In genomic region chr17:530851-531250, GRCh38 we compare ENCODE assay signal across 30 cellular contexts.
"Had no signal": no experiment of that assay in that cellular context is flagged by ENCODE, and none has a peak within 500 bp of the region (broad histone marks: within the 10 kb centered on the region; RNA-seq: fewer than 3 reads in every experiment).

No MANE protein-coding gene starts in this region.

- H3K27ac Mint-ChIP-seq: activated CD4-positive, alpha-beta memory T cell treated with anti-CD3 and anti-CD28 coated beads, Interleukin-2, amount 10 ng/mL, durations not matched to agents 7 days and 5 days; activated CD4-positive, alpha-beta T cell treated with anti-CD3 and anti-CD28 coated beads, Interleukin-2, amount 10 ng/mL, durations not matched to agents 7 days and 5 days; activated naive CD4-positive, alpha-beta T cell treated with anti-CD3 and anti-CD28 coated beads, Interleukin-2, amount 50 U/mL, for 24 hours; activated naive CD8-positive, alpha-beta T cell treated with anti-CD3 and anti-CD28 coated beads, Interleukin-2, amount 50 U/mL, for 24 hours; activated T-cell treated with anti-CD3 and anti-CD28 coated beads, Interleukin-2, amount 50 U/mL, for 24 hours; naive thymus-derived CD4-positive, alpha-beta T cell; T-helper 17 cell had no signal

- H3K27ac ChIP-seq: epithelial cell of prostate, esophagus squamous epithelium, right lobe of liver, skin epidermis, testis, WERI-Rb-1 had no signal

- H3K9me3 ChIP-seq: esophagus squamous epithelium, right lobe of liver, testis had no signal

- H3K27me3 ChIP-seq: esophagus squamous epithelium, right lobe of liver, testis had no signal

- H3K4me3 ChIP-seq: esophagus squamous epithelium, right lobe of liver, skin epidermis, testis had no signal

- DNase-seq: activated CD4-positive, alpha-beta memory T cell treated with anti-CD3 and anti-CD28 coated beads, Interleukin-2, amount 10 ng/mL, durations not matched to agents 7 days and 5 days; activated CD4-positive, alpha-beta T cell treated with anti-CD3 and anti-CD28 coated beads for 1 hour; activated CD4-positive, alpha-beta T cell treated with anti-CD3 and anti-CD28 coated beads, Interleukin-2, amount 10 ng/mL, durations not matched to agents 7 days and 5 days; activated CD8-positive, alpha-beta memory T cell treated with anti-CD3 and anti-CD28 coated beads, Interleukin-2, amount 50 U/mL, for 48 hours; activated gamma-delta T cell; activated naive CD8-positive, alpha-beta T cell treated with anti-CD3 and anti-CD28 coated beads, Interleukin-2, amount 50 U/mL, for 24 hours; activated T-cell treated with anti-CD3 and anti-CD28 coated beads, Interleukin-2, amount 50 U/mL, for 24 hours; effector CD8-positive, alpha-beta T cell; esophagus squamous epithelium; foreskin melanocyte; islet precursor cell; mammary epithelial cell; naive thymus-derived CD4-positive, alpha-beta T cell; posterior cingulate gyrus; right lobe of liver; stimulated activated CD4-positive, alpha-beta T cell treated with anti-CD3 and anti-CD28 coated beads, Interleukin-12 subunit alpha, Interleukin-12 subunit beta, amount 100 ng/mL, for 4 hours; stimulated activated CD4-positive, alpha-beta T cell treated with anti-CD3 and anti-CD28 coated beads, Interleukin-4, amount 100 ng/mL, for 1 hour; stimulated activated naive CD8-positive, alpha-beta T cell treated with anti-CD3 and anti-CD28 coated beads, Interleukin-15, Interleukin-2, amounts not matched to agents 100 U/mL and 50 U/mL, for 24 hours; T-helper 17 cell; T1000; testis; trophoblast cell; WERI-Rb-1 had no signal

- H3K27me3 Mint-ChIP-seq: activated CD4-positive, alpha-beta memory T cell treated with anti-CD3 and anti-CD28 coated beads, Interleukin-2, amount 10 ng/mL, durations not matched to agents 7 days and 5 days; activated CD4-positive, alpha-beta T cell treated with anti-CD3 and anti-CD28 coated beads, Interleukin-2, amount 10 ng/mL, durations not matched to agents 7 days and 5 days; activated naive CD4-positive, alpha-beta T cell treated with anti-CD3 and anti-CD28 coated beads, Interleukin-2, amount 50 U/mL, for 24 hours; activated naive CD8-positive, alpha-beta T cell treated with anti-CD3 and anti-CD28 coated beads, Interleukin-2, amount 50 U/mL, for 24 hours; activated T-cell treated with anti-CD3 and anti-CD28 coated beads, Interleukin-2, amount 50 U/mL, for 24 hours; naive thymus-derived CD4-positive, alpha-beta T cell; T-helper 17 cell had no signal

- H3K4me1 ChIP-seq: esophagus squamous epithelium, right lobe of liver, testis had no signal

- H3K9me3 Mint-ChIP-seq: activated CD4-positive, alpha-beta memory T cell treated with anti-CD3 and anti-CD28 coated beads, Interleukin-2, amount 10 ng/mL, durations not matched to agents 7 days and 5 days; activated naive CD4-positive, alpha-beta T cell treated with anti-CD3 and anti-CD28 coated beads, Interleukin-2, amount 50 U/mL, for 24 hours; activated naive CD8-positive, alpha-beta T cell treated with anti-CD3 and anti-CD28 coated beads, Interleukin-2, amount 50 U/mL, for 24 hours; activated T-cell treated with anti-CD3 and anti-CD28 coated beads, Interleukin-2, amount 50 U/mL, for 24 hours had no signal

- H3K4me3 Mint-ChIP-seq: activated CD4-positive, alpha-beta memory T cell treated with anti-CD3 and anti-CD28 coated beads, Interleukin-2, amount 10 ng/mL, durations not matched to agents 7 days and 5 days; activated CD4-positive, alpha-beta T cell treated with anti-CD3 and anti-CD28 coated beads, Interleukin-2, amount 10 ng/mL, durations not matched to agents 7 days and 5 days; activated naive CD4-positive, alpha-beta T cell treated with anti-CD3 and anti-CD28 coated beads, Interleukin-2, amount 50 U/mL, for 24 hours; activated naive CD8-positive, alpha-beta T cell treated with anti-CD3 and anti-CD28 coated beads, Interleukin-2, amount 50 U/mL, for 24 hours; activated T-cell treated with anti-CD3 and anti-CD28 coated beads, Interleukin-2, amount 50 U/mL, for 24 hours; naive thymus-derived CD4-positive, alpha-beta T cell; T-helper 17 cell had no signal

- FAIRE-seq: bronchial epithelial cell, colon, endometrium, urothelium cell line had no signal
